ENCODE assay signal across 15 cellular contexts in genomic region chr16:88535857-88536222, GRCh38. TPM values are rescaled to one million over a fixed set of nuclear protein-coding genes. Genes with fewer than 3 reads are reported as not detected.
DNase-seq lines count a peak whose midpoint lies in the region; ATAC-seq and TF ChIP-seq lines count a peak whose summit lies in the region.
"Had no signal": no experiment of that assay in that cellular context is flagged by ENCODE, and none has a peak within 500 bp of the region (broad histone marks: within the 10 kb centered on the region; RNA-seq: fewer than 3 reads in every experiment).

No MANE protein-coding gene starts in this region.

- no peaks in the 10 kb centered on the region for H3K27me3 Mint-ChIP-seq in activated T-cell treated with anti-CD3 and anti-CD28 coated beads, Interleukin-2, amount 50 U/mL, for 72 hours (ENCODE audit: low read depth)
- no peaks in the 10 kb centered on the region for H3K27me3 Mint-ChIP-seq in central memory CD8-positive, alpha-beta T cell
- peaks cover 12% of the 10 kb centered on the region for H3K27me3 Mint-ChIP-seq in osteocyte (ENCODE audit: unreplicated experiment)

- no peaks in the 10 kb centered on the region for H3K9me3 Mint-ChIP-seq in activated T-cell treated with anti-CD3 and anti-CD28 coated beads, Interleukin-2, amount 50 U/mL, for 72 hours
- H3K9me3 Mint-ChIP-seq in central memory CD8-positive, alpha-beta T cell: no peaks in the 10 kb centered on the region
- H3K9me3 Mint-ChIP-seq in osteocyte (ENCODE audit: unreplicated experiment): no peaks in the 10 kb centered on the region

- H2AFZ ChIP-seq in PC-9: no peak overlapping the region

- intact Hi-C loops in PC-9 (cut with micrococcal nuclease; ENCODE audit: unreplicated experiment): no loop called here

- WGBS in upper lobe of left lung, 2 donors: 96 to 99% methylated on average over 9 of the region's 9 CpGs

- no peak overlapping the region for H3K27ac ChIP-seq in PC-9
- no peak overlapping the region for H3K27ac ChIP-seq in upper lobe of left lung
- H3K27ac ChIP-seq: cardiac muscle cell, foreskin keratinocyte, upper lobe of right lung had no signal

- H3K9me2 ChIP-seq in PC-9 (ENCODE audit: insufficient read depth): no peaks in the 10 kb centered on the region

- no peak for TF ChIP-seq EP300 in upper lobe of left lung (IDR thresholded peaks at IDR 0.05)

- no peaks in the 10 kb centered on the region for H3K9me3 ChIP-seq in PC-9 (ENCODE audit: insufficient read depth, low read depth)
- no peaks in the 10 kb centered on the region for H3K9me3 ChIP-seq in upper lobe of left lung
- H3K9me3 ChIP-seq: upper lobe of right lung had no signal

- CTCF ChIA-PET in PC-9 (lab: Charles Lee): interaction anchor here (0.6 kb wide), 1 partner anchor 22 kb away, joined by 4 read pairs; no protein-coding TSS in a partner anchor

- peaks cover 6% of the 10 kb centered on the region; the same call in 1 of the 2 replicates for H4K20me1 ChIP-seq in PC-9 (ENCODE audit: insufficient read depth)

- H3K4me1 ChIP-seq in PC-9 (replicated peaks; ENCODE audit: insufficient read depth): peaks cover 6% of the 10 kb centered on the region
- peaks cover 16 to 22% (median 16%) of the 10 kb centered on the region in 4 donors for H3K4me1 ChIP-seq in upper lobe of left lung
- H3K4me1 ChIP-seq: foreskin keratinocyte had no signal

- peak overlapping the region; percentile 99 for H3K4me2 ChIP-seq in PC-9

- H3F3A ChIP-seq in PC-9 (ENCODE audit: insufficient read depth, low read depth): peaks cover 12% of the 10 kb centered on the region; the same call in 1 of the 2 replicates

- peak overlapping the region; percentile 74 to 83 for H3K4me3 Mint-ChIP-seq in activated T-cell treated with anti-CD3 and anti-CD28 coated beads, Interleukin-2, amount 50 U/mL, for 72 hours
- H3K4me3 Mint-ChIP-seq in central memory CD8-positive, alpha-beta T cell: peak overlapping the region; percentile 65
- H3K4me3 Mint-ChIP-seq in osteocyte (ENCODE audit: unreplicated experiment): peak overlapping the region; percentile 72

- TF ChIP-seq CTCF in PC-9 (conservative IDR thresholded peaks at IDR 0.05): no peak
- TF ChIP-seq CTCF in osteocyte (IDR thresholded peaks at IDR 0.05): no peak
- TF ChIP-seq CTCF in upper lobe of left lung (IDR thresholded peaks at IDR 0.05): no peak

- H3K36me3 ChIP-seq in PC-9 (ENCODE audit: low read depth) (no peaks in the 10 kb centered on the region), upper lobe of left lung (no peaks in the 10 kb centered on the region)
- H3K36me3 ChIP-seq: cardiac muscle cell, upper lobe of right lung had no signal

- BruUV-seq in PC-9 (replicated peaks; lab: Mats Ljungman, UMichigan): no TSS peak

- H3K27ac Mint-ChIP-seq in activated T-cell treated with anti-CD3 and anti-CD28 coated beads, Interleukin-2, amount 50 U/mL, for 72 hours: peak overlapping the region; percentile 58
- H3K27ac Mint-ChIP-seq in central memory CD8-positive, alpha-beta T cell (ENCODE audit: low read depth): peak overlapping the region; percentile 82
- peak overlapping the region; percentile 64 for H3K27ac Mint-ChIP-seq in osteocyte (ENCODE audit: unreplicated experiment)

- peaks cover 13% of the 10 kb centered on the region for H3K4me1 Mint-ChIP-seq in activated T-cell treated with anti-CD3 and anti-CD28 coated beads, Interleukin-2, amount 50 U/mL, for 72 hours (ENCODE audit: low read depth)
- H3K4me1 Mint-ChIP-seq in central memory CD8-positive, alpha-beta T cell: peaks cover 38% of the 10 kb centered on the region
- peaks cover 12% of the 10 kb centered on the region for H3K4me1 Mint-ChIP-seq in osteocyte (ENCODE audit: unreplicated experiment)

- no peak for ATAC-seq in activated T-cell treated with anti-CD3 and anti-CD28 coated beads, Interleukin-2, amount 50 U/mL, for 72 hours (replicated peaks in 1 of 2)
- ATAC-seq in central memory CD8-positive, alpha-beta T cell (replicated peaks; ENCODE audit: extremely low read depth, poor library complexity, severe bottlenecking): no peak
- ATAC-seq in HG03095 (IDR thresholded peaks at IDR 0.05; ENCODE audit: unreplicated experiment): no peak
- ATAC-seq in upper lobe of left lung (ENCODE audit: low FRiP score in 2 of 2): no peak
- ATAC-seq: foreskin keratinocyte had no signal

- DNase-seq in activated T-cell treated with anti-CD3 and anti-CD28 coated beads, Interleukin-2, amount 50 U/mL, for 72 hours: no peak
- DNase-seq in activated T-cell treated with anti-CD3 and anti-CD28 coated beads for 4 hours: no peak
- no peak for DNase-seq in PC-9
- no peak for DNase-seq in central memory CD8-positive, alpha-beta T cell (ENCODE audit: low spot score in 2 of 2)
- DNase-seq in osteocyte (ENCODE audit: extremely low spot score, unreplicated experiment): no peak
- DNase-seq in Ammon's horn (ENCODE audit: low spot score): no peak
- DNase-seq in upper lobe of left lung: no peak
- DNase-seq: foreskin keratinocyte; MM.1S; NCI-H2107; NCI-H774; stimulated activated CD4-positive, alpha-beta T cell treated with anti-CD3 and anti-CD28 coated beads, Interleukin-4, amount 100 ng/mL, for 24 hours; upper lobe of right lung had no signal

- TF ChIP-seq POLR2A in upper lobe of left lung (IDR thresholded peaks at IDR 0.05): no peak

- H3K36me3 Mint-ChIP-seq in activated T-cell treated with anti-CD3 and anti-CD28 coated beads, Interleukin-2, amount 50 U/mL, for 72 hours (ENCODE audit: insufficient read depth in 2 of 2): no peaks in the 10 kb centered on the region
- peaks cover 27% of the 10 kb centered on the region for H3K36me3 Mint-ChIP-seq in central memory CD8-positive, alpha-beta T cell (ENCODE audit: insufficient read depth)
- H3K36me3 Mint-ChIP-seq in osteocyte (ENCODE audit: unreplicated experiment): no peaks in the 10 kb centered on the region

- H3K4me3 ChIP-seq in PC-9 (no peak overlapping the region; the same call in 1 of the 2 replicates), upper lobe of left lung (peak overlapping the region in 1 of 4 donors; percentile 91)
- H3K4me3 ChIP-seq: cardiac muscle cell had no signal

- H3K27me3 ChIP-seq in PC-9 (ENCODE audit: insufficient read depth, low read depth): peaks cover 18% of the 10 kb centered on the region
- peaks cover 0 to 15% (median 12%) of the 10 kb centered on the region in 4 donors for H3K27me3 ChIP-seq in upper lobe of left lung
- H3K27me3 ChIP-seq: cardiac muscle cell had no signal

- POLR2A ChIA-PET in PC-9 (lab: Charles Lee; ENCODE audit: unreplicated experiment): no interaction called here

- peaks cover 8% of the 10 kb centered on the region; the same call in 1 of the 2 replicates for H3K79me2 ChIP-seq in PC-9 (ENCODE audit: low read depth)

RNA-seq across cellular contexts. Expression of gene ZC3H18, which starts 34.4 kb away (rescaled TPM):
- 10 to 100 TPM; 88.7 to 99.0 TPM for total RNA-seq in activated T-cell treated with anti-CD3 and anti-CD28 coated beads, Interleukin-2, amount 50 U/mL, for 72 hours
- total RNA-seq in PC-9 (2021): 76.4 and 78.4 TPM in 2 replicates
- total RNA-seq in osteocyte: 49.8 and 50.2 TPM in 2 replicates
- total RNA-seq in upper lobe of left lung: 10 to 100 TPM; 22.0 to 74.4 (median 45.5) TPM
